Comparison of ENCODE assay signal across 8 cellular contexts in genomic region chr14:100524933-100525243, GRCh38.
DNase-seq lines count a peak whose midpoint lies in the region; ATAC-seq and TF ChIP-seq lines count a peak whose summit lies in the region.

No MANE protein-coding gene starts in this region.

- H3K9me3 ChIP-seq in heart left ventricle (no peaks in the 10 kb centered on the region), RWPE2 (ENCODE audit: severe bottlenecking) (no peaks in the 10 kb centered on the region), gastroesophageal sphincter (no peaks in the 10 kb centered on the region), transverse colon (no peaks in the 10 kb centered on the region), lower lobe of right lung (no peaks in the 10 kb centered on the region)

- intact Hi-C loops in heart left ventricle (cut with DNase I): loop anchor here in 1 of 10 donors (10.0 kb wide), 1 partner anchor 120 kb away; no protein-coding TSS in a partner anchor
- intact Hi-C loops in Right ventricle myocardium superior (cut with DNase I): no loop called here
- intact Hi-C loops in transverse colon (cut with DNase I; ENCODE audit: low total_unique reads): no loop called here
- intact Hi-C loops in lower lobe of right lung (cut with DNase I): no loop called here

- H3K36me3 ChIP-seq in heart left ventricle (peaks cover 0 to 34% (median 6%) of the 10 kb centered on the region in 9 donors), RWPE2 (ENCODE audit: low read depth) (no peaks in the 10 kb centered on the region), gastroesophageal sphincter (peaks cover 0 to 47% of the 10 kb centered on the region in 2 donors), transverse colon (no peaks in the 10 kb centered on the region), lower lobe of right lung (peaks cover 28% of the 10 kb centered on the region)

- in situ Hi-C loops in transverse colon (cut with MboI; ENCODE audit: low pct_ligation_motif_present in 1 of 4, low pct_unique_long_range_greater_than_20kb in 1 of 4, low sequenced_read_pairs in 3 of 4): loop anchor here in 1 of 4 donors (10.0 kb wide), 1 partner anchor 120 kb away; no protein-coding TSS in a partner anchor

- peak in 1 of 5 donors; percentile 15 for DNase-seq in heart left ventricle
- no peak for DNase-seq in Right ventricle myocardium superior
- peak; percentile 54 for DNase-seq in RWPE2 (ENCODE audit: low spot score)
- no peak for DNase-seq in transverse colon
- no peak for DNase-seq in HEK293T (ENCODE audit: extremely low spot score)
- DNase-seq in lower lobe of right lung: no peak

- ATAC-seq in heart left ventricle (no peak), Right ventricle myocardium superior (ENCODE audit: poor library complexity) (no peak), RWPE2 (ENCODE audit: low read depth) (no peak), gastroesophageal sphincter (no peak), GM21576 (IDR thresholded peaks at IDR 0.05; ENCODE audit: unreplicated experiment) (no peak), lower lobe of right lung (no peak)

- no peak overlapping the region for H3K27ac ChIP-seq in heart left ventricle
- no peak overlapping the region for H3K27ac ChIP-seq in RWPE2 (ENCODE audit: poor library complexity, severe bottlenecking)
- H3K27ac ChIP-seq in gastroesophageal sphincter: no peak overlapping the region
- H3K27ac ChIP-seq in transverse colon: no peak overlapping the region
- H3K27ac ChIP-seq in lower lobe of right lung: no peak overlapping the region

- no peak for TF ChIP-seq EP300 in gastroesophageal sphincter (IDR thresholded peaks at IDR 0.05)
- TF ChIP-seq EP300 in transverse colon (IDR thresholded peaks at IDR 0.05; ENCODE audit: low read depth): no peak

- no peak for TF ChIP-seq POLR2A in heart left ventricle (IDR thresholded peaks at IDR 0.05)
- TF ChIP-seq POLR2A in gastroesophageal sphincter (IDR thresholded peaks at IDR 0.05): no peak
- no peak for TF ChIP-seq POLR2A in transverse colon (IDR thresholded peaks at IDR 0.05)

- no peaks in the 10 kb centered on the region for H3K4me1 ChIP-seq in heart left ventricle
- H3K4me1 ChIP-seq in RWPE2 (ENCODE audit: insufficient read depth, poor library complexity, severe bottlenecking): no peaks in the 10 kb centered on the region
- peaks cover 0 to 5% (median 0%) of the 10 kb centered on the region in 3 donors for H3K4me1 ChIP-seq in gastroesophageal sphincter
- H3K4me1 ChIP-seq in transverse colon: peaks cover 0 to 5% (median 2%) of the 10 kb centered on the region in 4 donors
- no peaks in the 10 kb centered on the region for H3K4me1 ChIP-seq in lower lobe of right lung

- POLR2A ChIA-PET in HEK293T (lab: Yijun Ruan, JAX): interaction anchor here (1.4 kb wide), 1 partner anchor 121 kb away, joined by 3 read pairs; no protein-coding TSS in a partner anchor

- H3K27me3 ChIP-seq in heart left ventricle: no peaks in the 10 kb centered on the region
- H3K27me3 ChIP-seq in RWPE2 (ENCODE audit: insufficient read depth, poor library complexity, severe bottlenecking): no peaks in the 10 kb centered on the region
- no peaks in the 10 kb centered on the region for H3K27me3 ChIP-seq in gastroesophageal sphincter
- H3K27me3 ChIP-seq in transverse colon: no peaks in the 10 kb centered on the region
- no peaks in the 10 kb centered on the region for H3K27me3 ChIP-seq in lower lobe of right lung (ENCODE audit: low read depth)

- 47 to 76% (median 63%) methylated on average over 8 of the region's 8 CpGs for WGBS in heart left ventricle, 4 donors
- 24 to 43% methylated on average over 8 of the region's 8 CpGs for WGBS in gastroesophageal sphincter (ENCODE audit: low coverage in 1 of 2), 2 donors
- WGBS in transverse colon (ENCODE audit: low coverage in 1 of 2), 2 donors: 75% methylated on average over 8 of the region's 8 CpGs; no CpG with 5 or more reads in 1 of the 2 donors

- H3K4me3 ChIP-seq in heart left ventricle (no peak overlapping the region), RWPE2 (ENCODE audit: severe bottlenecking) (no peak overlapping the region), gastroesophageal sphincter (no peak overlapping the region), transverse colon (no peak overlapping the region), lower lobe of right lung (no peak overlapping the region)

- CTCF ChIA-PET in HEK293T (lab: Yijun Ruan, JAX): interaction anchor here (0.7 to 1.7 kb wide), 4 partner anchors 111 to 1319 kb away, joined by 3 to 12 read pairs (median 4); no protein-coding TSS in a partner anchor

- TF ChIP-seq CTCF in heart left ventricle (IDR thresholded peaks at IDR 0.05) (peak in 8 of 12 donors; percentile 13 to 56 (median 24)), RWPE2 (IDR thresholded peaks at IDR 0.05; ENCODE audit: poor library complexity, severe bottlenecking) (no peak), gastroesophageal sphincter (IDR thresholded peaks at IDR 0.05) (peak in 3 of 4 experiments; percentile 37 to 64 (median 54)), transverse colon (IDR thresholded peaks at IDR 0.05) (peak in 3 of 5 experiments; percentile 6 to 39 (median 17)), lower lobe of right lung (IDR thresholded peaks at IDR 0.05) (no peak)

TF ChIP-seq in HEK293T, 16 proteins besides CTCF, POLR2A, EP300 and RAD21:
- no peak for TF ChIP-seq LEF1 (IDR thresholded peaks at IDR 0.05; ENCODE audit: borderline replicate concordance)

Comparison
In these comparisons a context has a peak if more than half of its experiments do, and no peak if none do; other contexts are left out.
1. CTCF ChIP-seq: peak in heart left ventricle (8 of 12), gastroesophageal sphincter (3 of 4) and transverse colon (3 of 5); none in RWPE2 (single experiment) and lower lobe of right lung (single experiment).